ENCODE assay signal across 36 cellular contexts in the genomic region with DNA sequence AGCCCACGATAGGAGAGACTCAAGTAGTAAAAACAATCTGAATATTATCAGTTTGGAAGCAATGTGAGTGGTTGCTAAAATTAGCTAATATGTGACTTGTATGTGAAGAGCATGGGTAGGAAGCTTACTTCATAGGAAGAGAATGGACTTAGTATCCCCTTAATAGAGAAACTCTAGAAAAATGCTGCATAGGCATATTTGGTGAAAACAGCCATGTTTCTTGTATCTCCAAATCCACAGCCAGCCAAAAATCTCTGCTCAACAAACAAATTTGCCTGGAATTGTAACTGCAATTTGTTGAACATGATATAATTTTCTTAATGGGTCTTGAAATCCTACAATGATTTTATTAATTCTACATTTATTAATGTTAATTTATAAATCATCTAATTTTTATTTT.
"Had no signal": no experiment of that assay in that cellular context is flagged by ENCODE, and none has a peak within 500 bp of the region (broad histone marks: within the 10 kb centered on the region; RNA-seq: fewer than 3 reads in every experiment).

No MANE protein-coding gene starts in this region.

- DNase-seq: Karpas-422, Kasumi-1, MG63, MM.1S, MV-4-11, NCI-H1048, NCI-H1092, NCI-H1092 treated with DMSO at 0.1 percent for 48 hours, NCI-H1105, NCI-H1105 treated with DMSO at 0.1 percent for 48 hours, NCI-H1417, NCI-H1417 treated with DMSO at 0.1 percent for 48 hours, NCI-H1436, NCI-H1436 treated with DMSO at 0.1 percent for 48 hours, NCI-H146, NCI-H1694, NCI-H1694 treated with DMSO at 0.1 percent for 48 hours, NCI-H187, NCI-H187 treated with DMSO at 0.1 percent for 48 hours, NCI-H1930, NCI-H2029, NCI-H2029 treated with DMSO at 0.1 percent for 48 hours, NCI-H2081, NCI-H2081 treated with DMSO at 0.1 percent for 48 hours, NCI-H2107, NCI-H2171, NCI-H2171 treated with DMSO at 0.1 percent for 48 hours, NCI-H226, NCI-H345, NCI-H446, NCI-H446 treated with DMSO at 0.1 percent for 48 hours, NCI-H510A, NCI-H510A treated with DMSO at 0.1 percent for 48 hours, NCI-H524, NCI-H524 treated with DMSO at 0.1 percent for 48 hours, NCI-H526 had no signal

- H3K4me3 ChIP-seq: MG63 had no signal

- H3K36me3 ChIP-seq: MG63 had no signal

- H3K27me3 ChIP-seq: MG63 had no signal

- H3K9me3 ChIP-seq: MG63 had no signal
